Comparison of ENCODE assay signal across 9 cellular contexts in the genomic region with DNA sequence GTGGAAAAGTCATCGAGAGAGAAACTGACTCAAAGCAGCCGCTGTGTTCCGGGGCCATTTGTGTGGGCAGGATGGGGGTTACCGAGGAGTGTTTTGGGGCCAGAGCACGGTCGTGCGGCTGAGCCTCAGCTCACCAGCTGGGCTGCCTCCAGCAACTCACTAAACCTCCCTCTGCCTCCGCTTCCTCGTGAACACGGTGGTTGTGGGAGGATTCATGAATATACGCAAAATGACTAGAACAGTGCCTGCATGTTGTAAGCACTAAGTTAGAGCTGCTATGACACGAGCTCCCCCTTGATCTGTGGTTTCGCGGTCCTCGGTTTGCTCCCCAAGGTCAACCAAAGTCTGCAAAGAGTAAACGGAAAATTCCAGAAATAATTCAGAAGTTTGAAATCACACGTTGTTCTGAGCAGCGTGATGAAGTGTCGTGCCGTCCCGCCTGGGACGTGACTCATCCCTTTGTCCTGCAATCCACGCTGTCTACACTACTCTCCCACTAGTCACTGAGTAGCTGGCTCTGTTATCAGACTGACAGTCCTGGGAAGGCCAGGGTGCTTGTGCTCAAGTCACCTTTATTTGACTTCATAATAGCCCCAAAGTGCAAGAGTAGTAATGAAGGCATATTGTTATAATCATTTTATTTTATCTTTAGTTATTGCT. TPM values are rescaled to one million over a fixed set of nuclear protein-coding genes. Genes with fewer than 3 reads are reported as not detected.
DNase-seq lines count a peak whose midpoint lies in the region; ATAC-seq and TF ChIP-seq lines count a peak whose summit lies in the region.
"Not testable (repeated sequence)": the region's sequence is repeated elsewhere in the genome, so short reads cannot be mapped to it uniquely, and the experiment has no call there.
"Had no signal": no experiment of that assay in that cellular context is flagged by ENCODE, and none has a peak within 500 bp of the region (broad histone marks: within the 10 kb centered on the region; RNA-seq: fewer than 3 reads in every experiment).

No MANE protein-coding gene starts in this region.

- ATAC-seq in GM18505 (IDR thresholded peaks at IDR 0.05; ENCODE audit: unreplicated experiment), result peak; percentile 64
- ATAC-seq in GM19328 (IDR thresholded peaks at IDR 0.05; ENCODE audit: unreplicated experiment), result peak; percentile 78
- ATAC-seq in GM21528 (IDR thresholded peaks at IDR 0.05; ENCODE audit: low FRiP score, unreplicated experiment), result peak; percentile 85
- peak; percentile 93 for ATAC-seq in HG02798 (IDR thresholded peaks at IDR 0.05; ENCODE audit: poor library complexity, unreplicated experiment)
- peak; percentile 76 for ATAC-seq in HG03108 (IDR thresholded peaks at IDR 0.05; ENCODE audit: unreplicated experiment)
- peak; percentile 67 for ATAC-seq in HG03565 (IDR thresholded peaks at IDR 0.05; ENCODE audit: unreplicated experiment)
- ATAC-seq in activated naive CD4-positive, alpha-beta T cell treated with anti-CD3 and anti-CD28 coated beads, Interleukin-2, amount 50 U/mL, for 72 hours, result peak; percentile 79 to 86
- peak; percentile 58 for ATAC-seq in lung (ENCODE audit: insufficient read depth, low FRiP score)

- not testable (repeated sequence) for H3K9me3 Mint-ChIP-seq in activated naive CD4-positive, alpha-beta T cell treated with anti-CD3 and anti-CD28 coated beads, Interleukin-2, amount 50 U/mL, for 72 hours

- H3K36me3 Mint-ChIP-seq in activated naive CD4-positive, alpha-beta T cell treated with anti-CD3 and anti-CD28 coated beads, Interleukin-2, amount 50 U/mL, for 72 hours, result not testable (repeated sequence)

- WGBS in lung, 2 donors, result no CpG with 5 or more reads among the region's 23 CpGs

- not testable (repeated sequence) for TF ChIP-seq POLR2A in GM18505 (IDR thresholded peaks at IDR 0.05; ENCODE audit: borderline replicate concordance, extremely low read depth, insufficient read depth, insufficient read length)

- not testable (repeated sequence) for DNase-seq in activated naive CD4-positive, alpha-beta T cell treated with anti-CD3 and anti-CD28 coated beads, Interleukin-2, amount 50 U/mL, for 72 hours (ENCODE audit: low spot score in 2 of 2); lung (ENCODE audit: low spot score)

- H3K27ac ChIP-seq in lung (ENCODE audit: low read depth in 1 of 2, low read length in 1 of 2), result not testable (repeated sequence)

- not testable (repeated sequence) for H3K4me1 ChIP-seq in lung (ENCODE audit: control insufficient read depth in 2 of 2, insufficient read depth in 2 of 2, low read length in 2 of 2)

- H3K27ac Mint-ChIP-seq in activated naive CD4-positive, alpha-beta T cell treated with anti-CD3 and anti-CD28 coated beads, Interleukin-2, amount 50 U/mL, for 72 hours, result not testable (repeated sequence)

- not testable (repeated sequence) for TF ChIP-seq CTCF in lung (IDR thresholded peaks at IDR 0.05; ENCODE audit: control extremely low read depth, extremely low read depth)

- not testable (repeated sequence) for H3K4me3 ChIP-seq in lung

- H3K27me3 ChIP-seq in lung (ENCODE audit: control insufficient read depth, insufficient read depth), result not testable (repeated sequence)

- H3K9me3 ChIP-seq in lung (ENCODE audit: control insufficient read depth in 2 of 2, insufficient read depth in 1 of 2, low read length in 1 of 2), result not testable (repeated sequence)

- H3K36me3 ChIP-seq in lung (ENCODE audit: control insufficient read depth in 2 of 2, insufficient read depth in 2 of 2, low read length in 2 of 2), result not testable (repeated sequence)

RNA-seq across cellular contexts. Expression of gene GTF2IRD2, which starts 31.1 kb away (rescaled TPM):
- 1 to 10 TPM; 1.1 to 6.2 TPM for total RNA-seq in activated naive CD4-positive, alpha-beta T cell treated with anti-CD3 and anti-CD28 coated beads, Interleukin-2, amount 50 U/mL, for 72 hours
- total RNA-seq in lung, result 10 to 100 TPM; 21.9 to 28.4 TPM
- 10 to 100 TPM in 1 of 2 donors, 1 to 10 TPM in 1; 5.3 to 25.8 TPM for polyA plus RNA-seq in lung

RNA-seq across cellular contexts. Expression of gene NCF1, which starts 46.5 kb away (rescaled TPM):
- total RNA-seq in activated naive CD4-positive, alpha-beta T cell treated with anti-CD3 and anti-CD28 coated beads, Interleukin-2, amount 50 U/mL, for 72 hours, result 1 to 10 TPM; 1.4 to 3.2 TPM
- 10 to 100 TPM in 1 of 2 donors, 1 to 10 TPM in 1; 8.3 to 46.2 TPM for total RNA-seq in lung
- 10 to 100 TPM; 23.8 to 91.9 TPM for polyA plus RNA-seq in lung
- total RNA-seq: osteoblast had no signal
